Comparison of ENCODE assay signal across 18 cellular contexts in genomic region chr9:135883410-135884089, GRCh38. TPM values are rescaled to one million over a fixed set of nuclear protein-coding genes. Genes with fewer than 3 reads are reported as not detected.
DNase-seq lines count a peak whose midpoint lies in the region; ATAC-seq and TF ChIP-seq lines count a peak whose summit lies in the region.
"Had no signal": no experiment of that assay in that cellular context is flagged by ENCODE, and none has a peak within 500 bp of the region (broad histone marks: within the 10 kb centered on the region; RNA-seq: fewer than 3 reads in every experiment).

No MANE protein-coding gene starts in this region.

- ATAC-seq in HG03175 (IDR thresholded peaks at IDR 0.05; ENCODE audit: unreplicated experiment) (no peak), GM18502 (IDR thresholded peaks at IDR 0.05; ENCODE audit: poor library complexity, unreplicated experiment) (no peak)

- 0 out of 2 replicates have a peak overlapping the region, but pooled peaks have one; percentile 52 for H3K27ac ChIP-seq in BLaER1
- peak overlapping the region; percentile 13 for H3K27ac ChIP-seq in angular gyrus (ENCODE audit: low read depth, low read length)
- H3K27ac ChIP-seq in right atrium auricular region: no peak overlapping the region
- H3K27ac ChIP-seq: cardiac muscle cell, SK-N-MC, uterus, VCaP had no signal

- H3K9me3 ChIP-seq in BLaER1 (no peaks in the 10 kb centered on the region), right atrium auricular region (no peaks in the 10 kb centered on the region)
- H3K9me3 ChIP-seq: uterus had no signal

- H3K4me1 Mint-ChIP-seq in nephron progenitor cell: peaks cover 78% of the 10 kb centered on the region

- H3K4me1 ChIP-seq in BLaER1 (peaks cover 66% of the 10 kb centered on the region), right atrium auricular region (peaks cover 0 to 46% of the 10 kb centered on the region in 2 donors)

- peaks cover 34% of the 10 kb centered on the region for H3K36me3 ChIP-seq in BLaER1
- no peaks in the 10 kb centered on the region for H3K36me3 ChIP-seq in right atrium auricular region
- H3K36me3 ChIP-seq: cardiac muscle cell, uterus had no signal

- peak overlapping the region; percentile 93 for H3K27ac Mint-ChIP-seq in nephron progenitor cell
- H3K27ac Mint-ChIP-seq: activated naive CD4-positive, alpha-beta T cell treated with anti-CD3 and anti-CD28 coated beads, Interleukin-2, amount 50 U/mL, for 24 hours had no signal

- H3K9ac ChIP-seq in BLaER1: peak overlapping the region; percentile 39; the same call in 1 of the 2 replicates

- peaks cover 9% of the 10 kb centered on the region for H3K36me3 Mint-ChIP-seq in nephron progenitor cell (ENCODE audit: low read depth)

- peaks cover 5% of the 10 kb centered on the region for H3K27me3 Mint-ChIP-seq in nephron progenitor cell (ENCODE audit: low read depth, poor library complexity)
- H3K27me3 Mint-ChIP-seq: activated naive CD4-positive, alpha-beta T cell treated with anti-CD3 and anti-CD28 coated beads, Interleukin-2, amount 50 U/mL, for 24 hours had no signal

- no peak overlapping the region for H3K4me3 Mint-ChIP-seq in nephron progenitor cell
- H3K4me3 Mint-ChIP-seq: activated naive CD4-positive, alpha-beta T cell treated with anti-CD3 and anti-CD28 coated beads, Interleukin-2, amount 50 U/mL, for 24 hours had no signal

- DNase-seq in GM13976 (ENCODE audit: low spot score) (peak; percentile 22), nephron progenitor cell (no peak), right atrium auricular region (ENCODE audit: low spot score) (no peak)
- no peak for DNase-seq in stimulated activated CD4-positive, alpha-beta T cell treated with anti-CD3 and anti-CD28 coated beads, Interleukin-15, amount 100 ng/mL, for 24 hours
- DNase-seq: effector CD8-positive, alpha-beta T cell; NCI-H1694 treated with DMSO at 0.1 percent for 48 hours; NCI-H510A; stimulated activated naive CD4-positive, alpha-beta T cell; uterus had no signal

- in situ Hi-C loops in GM13976 (cut with MboI; ENCODE audit: low sequenced_read_pairs, unreplicated experiment): no loop called here

- H3K9me3 Mint-ChIP-seq in nephron progenitor cell: no peaks in the 10 kb centered on the region
- H3K9me3 Mint-ChIP-seq: activated naive CD4-positive, alpha-beta T cell treated with anti-CD3 and anti-CD28 coated beads, Interleukin-2, amount 50 U/mL, for 24 hours had no signal

- H3K4me2 ChIP-seq in BLaER1: peak overlapping the region; percentile 99

- H3K27me3 ChIP-seq in BLaER1 (no peaks in the 10 kb centered on the region), right atrium auricular region (no peaks in the 10 kb centered on the region)
- H3K27me3 ChIP-seq: cardiac muscle cell, uterus had no signal

- TF ChIP-seq CTCF in GM13976 (IDR thresholded peaks at IDR 0.05; ENCODE audit: borderline replicate concordance, control extremely low read depth, extremely low read depth, insufficient read depth, missing control alignments): no peak
- no peak for TF ChIP-seq CTCF in nephron progenitor cell (IDR thresholded peaks at IDR 0.05)
- no peak for TF ChIP-seq CTCF in right atrium auricular region (IDR thresholded peaks at IDR 0.05)

- no peak overlapping the region for H3K4me3 ChIP-seq in BLaER1
- no peak overlapping the region for H3K4me3 ChIP-seq in right atrium auricular region
- H3K4me3 ChIP-seq: cardiac muscle cell, lung, SK-N-MC, uterus had no signal

- H4K20me1 ChIP-seq in BLaER1: peaks cover 100% of the 10 kb centered on the region

RNA-seq across cellular contexts. Expression of gene CAMSAP1, which starts 23.8 kb away (rescaled TPM):
- total RNA-seq in right atrium auricular region: 10 to 100 TPM; 19.4 to 21.4 TPM

Comparison
In these comparisons a context has a peak if more than half of its experiments do, and no peak if none do; other contexts are left out.
1. H3K27ac ChIP-seq: peak in BLaER1 (single experiment) and angular gyrus (single experiment); none in right atrium auricular region (0 of 2).